1 cellular context compared by ENCODE assay signal in genomic region chr13:32429406-32429909, GRCh38.
TF ChIP-seq lines count a peak whose summit lies in the region.

No MANE protein-coding gene starts in this region.

TF ChIP-seq in HepG2, 621 proteins besides CTCF, POLR2A, EP300 and RAD21:
- TF ChIP-seq ZNF121 (CRISPR knock-in tag; IDR thresholded peaks at IDR 0.05) (peak; percentile 80), ZNF687 (CRISPR knock-in tag; IDR thresholded peaks at IDR 0.05) (peak; percentile 24; the same call in 1 of the 2 replicates), TRIM22 (IDR thresholded peaks at IDR 0.05) (no peak), ZNF770 (CRISPR knock-in tag; IDR thresholded peaks at IDR 0.05) (peak; percentile 45; the same call in 1 of the 2 replicates)
- TF ChIP-seq, protein P1, sequence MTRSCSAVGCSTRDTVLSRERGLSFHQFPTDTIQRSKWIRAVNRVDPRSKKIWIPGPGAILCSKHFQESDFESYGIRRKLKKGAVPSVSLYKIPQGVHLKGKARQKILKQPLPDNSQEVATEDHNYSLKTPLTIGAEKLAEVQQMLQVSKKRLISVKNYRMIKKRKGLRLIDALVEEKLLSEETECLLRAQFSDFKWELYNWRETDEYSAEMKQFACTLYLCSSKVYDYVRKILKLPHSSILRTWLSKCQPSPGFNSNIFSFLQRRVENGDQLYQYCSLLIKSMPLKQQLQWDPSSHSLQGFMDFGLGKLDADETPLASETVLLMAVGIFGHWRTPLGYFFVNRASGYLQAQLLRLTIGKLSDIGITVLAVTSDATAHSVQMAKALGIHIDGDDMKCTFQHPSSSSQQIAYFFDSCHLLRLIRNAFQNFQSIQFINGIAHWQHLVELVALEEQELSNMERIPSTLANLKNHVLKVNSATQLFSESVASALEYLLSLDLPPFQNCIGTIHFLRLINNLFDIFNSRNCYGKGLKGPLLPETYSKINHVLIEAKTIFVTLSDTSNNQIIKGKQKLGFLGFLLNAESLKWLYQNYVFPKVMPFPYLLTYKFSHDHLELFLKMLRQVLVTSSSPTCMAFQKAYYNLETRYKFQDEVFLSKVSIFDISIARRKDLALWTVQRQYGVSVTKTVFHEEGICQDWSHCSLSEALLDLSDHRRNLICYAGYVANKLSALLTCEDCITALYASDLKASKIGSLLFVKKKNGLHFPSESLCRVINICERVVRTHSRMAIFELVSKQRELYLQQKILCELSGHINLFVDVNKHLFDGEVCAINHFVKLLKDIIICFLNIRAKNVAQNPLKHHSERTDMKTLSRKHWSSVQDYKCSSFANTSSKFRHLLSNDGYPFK (CRISPR knock-in tag; IDR thresholded peaks at IDR 0.05; ENCODE audit: borderline replicate concordance): no peak
